ENCODE assay signal across 32 cellular contexts in genomic region chr4:15159477-15160019, GRCh38.
A peak's percentile ranks its signal among the peaks of the same experiment; 100 is the strongest.
DNase-seq lines count a peak whose midpoint lies in the region; ATAC-seq and TF ChIP-seq lines count a peak whose summit lies in the region.
"Had no signal": no experiment of that assay in that cellular context is flagged by ENCODE, and none has a peak within 500 bp of the region (broad histone marks: within the 10 kb centered on the region; RNA-seq: fewer than 3 reads in every experiment).

No MANE protein-coding gene starts in this region.

- no peak overlapping the region for H3K27ac ChIP-seq in GM23338 (ENCODE audit: low read depth)
- H3K27ac ChIP-seq: BLaER1 treated with 17β-estradiol and CSF1 and Interleukin-3, amounts not matched to agents 10 nM and 100 nM; coronary artery; esophagus muscularis mucosa; heart right ventricle; parathyroid adenoma; right atrium auricular region; spleen; thoracic aorta; VCaP had no signal

- no peak for ATAC-seq in GM23338
- ATAC-seq in GM19035 (IDR thresholded peaks at IDR 0.05; ENCODE audit: unreplicated experiment): no peak
- ATAC-seq: activated naive CD4-positive, alpha-beta T cell treated with anti-CD3 and anti-CD28 coated beads, Interleukin-2, amount 50 U/mL, for 72 hours; heart right ventricle; stimulated activated naive CD8-positive, alpha-beta T cell treated with anti-CD3 and anti-CD28 coated beads, Interleukin-15, Interleukin-2, amounts not matched to agents 100 U/mL and 50 U/mL, for 24 hours had no signal

- peaks cover 38% of the 10 kb centered on the region for H3K4me1 ChIP-seq in GM23338 (ENCODE audit: insufficient read depth)
- H3K4me1 ChIP-seq: BLaER1 treated with 17β-estradiol and CSF1 and Interleukin-3, amounts not matched to agents 10 nM and 100 nM; esophagus muscularis mucosa; heart right ventricle; right atrium auricular region; spleen had no signal

- peak overlapping the region; percentile 68 for H2AFZ ChIP-seq in GM23338
- H2AFZ ChIP-seq: parathyroid adenoma had no signal

- H3K27me3 Mint-ChIP-seq in GM23338 (ENCODE audit: insufficient read depth, low read depth, poor library complexity): peaks cover 5% of the 10 kb centered on the region
- no peaks in the 10 kb centered on the region for H3K27me3 Mint-ChIP-seq in progenitor cell of endocrine pancreas

- H3K4me1 Mint-ChIP-seq in GM23338 (peaks cover 36% of the 10 kb centered on the region), progenitor cell of endocrine pancreas (ENCODE audit: low read depth) (peaks cover 25% of the 10 kb centered on the region)
- H3K4me1 Mint-ChIP-seq: activated CD4-positive, alpha-beta T cell treated with anti-CD3 and anti-CD28 coated beads, Interleukin-2, amount 10 ng/mL, durations not matched to agents 24 days and 14 days had no signal

- H3F3A ChIP-seq in GM23338 (replicated peaks; ENCODE audit: low read depth): no peaks in the 10 kb centered on the region

- H3K79me2 ChIP-seq in GM23338 (replicated peaks; ENCODE audit: insufficient read depth): no peaks in the 10 kb centered on the region

- H3K9me2 ChIP-seq in GM23338 (ENCODE audit: insufficient read depth): peaks cover 6% of the 10 kb centered on the region; the same call in 1 of the 2 replicates

- no peaks in the 10 kb centered on the region for H3K36me3 Mint-ChIP-seq in GM23338 (ENCODE audit: low read depth)
- H3K36me3 Mint-ChIP-seq in progenitor cell of endocrine pancreas (ENCODE audit: insufficient read depth): no peaks in the 10 kb centered on the region
- H3K36me3 Mint-ChIP-seq: activated naive CD4-positive, alpha-beta T cell treated with anti-CD3 and anti-CD28 coated beads, Interleukin-2, amount 50 U/mL, for 72 hours had no signal

- peak overlapping the region; percentile 63; the same call in 1 of the 2 replicates for H3K27ac Mint-ChIP-seq in GM23338
- H3K27ac Mint-ChIP-seq in progenitor cell of endocrine pancreas: peak overlapping the region; percentile 22
- H3K27ac Mint-ChIP-seq: activated CD4-positive, alpha-beta T cell treated with anti-CD3 and anti-CD28 coated beads, Interleukin-2, amount 10 ng/mL, durations not matched to agents 24 days and 14 days; activated naive CD4-positive, alpha-beta T cell treated with anti-CD3 and anti-CD28 coated beads, Interleukin-2, amount 50 U/mL, for 72 hours; HFFc6; IgD-negative memory B cell had no signal

- DNase-seq in GM23338 (ENCODE audit: low spot score) (no peak), amniotic epithelial cell (ENCODE audit: low read depth) (peak; percentile 6), fibroblast of peridontal ligament (ENCODE audit: extremely low read depth) (peak; percentile 8), progenitor cell of endocrine pancreas (ENCODE audit: low spot score, unreplicated experiment) (no peak), NCI-H748 (lab: John Stamatoyannopoulos, UW; ENCODE audit: unreplicated experiment) (no peak), GOT3 (lab: John Stamatoyannopoulos, UW) (no peak)
- DNase-seq: activated CD4-positive, alpha-beta T cell treated with anti-CD3 and anti-CD28 coated beads, Interleukin-2, amount 10 ng/mL, durations not matched to agents 24 days and 14 days; activated effector memory CD4-positive, alpha-beta T cell treated with Interleukin-2 at 50 U/mL for 16 hours; DMS153; effector memory CD4-positive, alpha-beta T cell; foreskin melanocyte; heart right ventricle; HFFc6; mammary epithelial cell; NCI-H146; NCI-H2107; SIG-M5; spleen; stimulated activated CD4-positive, alpha-beta T cell treated with anti-CD3 and anti-CD28 coated beads, Interleukin-2, amount 100 ng/mL, for 24 hours; stimulated activated naive CD8-positive, alpha-beta T cell treated with anti-CD3 and anti-CD28 coated beads, Interleukin-15, Interleukin-2, amounts not matched to agents 100 U/mL and 50 U/mL, for 24 hours; T1000 had no signal

- H3K4me3 Mint-ChIP-seq in GM23338 (no peak overlapping the region; the same call in 2 of the 3 replicates), progenitor cell of endocrine pancreas (ENCODE audit: low read depth) (no peak overlapping the region)
- H3K4me3 Mint-ChIP-seq: activated CD4-positive, alpha-beta T cell treated with anti-CD3 and anti-CD28 coated beads, Interleukin-2, amount 10 ng/mL, durations not matched to agents 24 days and 14 days; HFFc6; IgD-negative memory B cell; neural crest cell had no signal

- no peaks in the 10 kb centered on the region for H3K27me3 ChIP-seq in GM23338 (ENCODE audit: insufficient read depth)
- H3K27me3 ChIP-seq: BLaER1 treated with 17β-estradiol and CSF1 and Interleukin-3, amounts not matched to agents 10 nM and 100 nM; esophagus muscularis mucosa; heart right ventricle; right atrium auricular region; spleen had no signal

- no peaks in the 10 kb centered on the region for H4K20me1 ChIP-seq in GM23338 (replicated peaks; ENCODE audit: insufficient read depth)
- H4K20me1 ChIP-seq: BLaER1 treated with 17β-estradiol and CSF1 and Interleukin-3, amounts not matched to agents 10 nM and 100 nM had no signal

- H3K4me2 ChIP-seq in GM23338: no peak overlapping the region
- H3K4me2 ChIP-seq: BLaER1 treated with 17β-estradiol and CSF1 and Interleukin-3, amounts not matched to agents 10 nM and 100 nM had no signal

- TF ChIP-seq CTCF in GM23338 (conservative IDR thresholded peaks at IDR 0.05; ENCODE audit: low read depth in 2 of 2): no peak
- no peak for TF ChIP-seq CTCF in progenitor cell of endocrine pancreas (IDR thresholded peaks at IDR 0.05; ENCODE audit: unreplicated experiment)

- no peaks in the 10 kb centered on the region for H3K36me3 ChIP-seq in GM23338 (ENCODE audit: insufficient read depth)
- H3K36me3 ChIP-seq: BLaER1 treated with 17β-estradiol and CSF1 and Interleukin-3, amounts not matched to agents 10 nM and 100 nM; esophagus muscularis mucosa; heart right ventricle; right atrium auricular region; spleen; thoracic aorta had no signal

- H3K9me3 Mint-ChIP-seq in GM23338 (peaks cover 6% of the 10 kb centered on the region; the same call in 2 of the 3 replicates), progenitor cell of endocrine pancreas (ENCODE audit: low read depth) (peaks cover 21% of the 10 kb centered on the region)
- H3K9me3 Mint-ChIP-seq: activated CD4-positive, alpha-beta T cell treated with anti-CD3 and anti-CD28 coated beads, Interleukin-2, amount 10 ng/mL, durations not matched to agents 24 days and 14 days; HFFc6 had no signal

- H3K4me3 ChIP-seq in GM23338: no peak overlapping the region
- H3K4me3 ChIP-seq: BLaER1 treated with 17β-estradiol and CSF1 and Interleukin-3, amounts not matched to agents 10 nM and 100 nM; coronary artery; esophagus muscularis mucosa; heart right ventricle; right atrium auricular region; spleen; thoracic aorta had no signal

TF ChIP-seq in GM23338, 12 proteins besides CTCF, POLR2A, EP300 and RAD21 (continues in another document):
- no peak for TF ChIP-seq ZNF462 (CRISPR knock-in tag; IDR thresholded peaks at IDR 0.05)
- no peak for TF ChIP-seq ZNF114 (CRISPR knock-in tag; IDR thresholded peaks at IDR 0.05)

Comparison
In these comparisons a context has a peak if more than half of its experiments do, and no peak if none do; other contexts are left out.
1. DNase-seq: peak in amniotic epithelial cell (single experiment) and fibroblast of peridontal ligament (single experiment); none in GM23338 (single experiment), progenitor cell of endocrine pancreas (single experiment), NCI-H748 (single experiment) and GOT3 (single experiment).